1 cellular context compared by ENCODE assay signal in the genomic region with DNA sequence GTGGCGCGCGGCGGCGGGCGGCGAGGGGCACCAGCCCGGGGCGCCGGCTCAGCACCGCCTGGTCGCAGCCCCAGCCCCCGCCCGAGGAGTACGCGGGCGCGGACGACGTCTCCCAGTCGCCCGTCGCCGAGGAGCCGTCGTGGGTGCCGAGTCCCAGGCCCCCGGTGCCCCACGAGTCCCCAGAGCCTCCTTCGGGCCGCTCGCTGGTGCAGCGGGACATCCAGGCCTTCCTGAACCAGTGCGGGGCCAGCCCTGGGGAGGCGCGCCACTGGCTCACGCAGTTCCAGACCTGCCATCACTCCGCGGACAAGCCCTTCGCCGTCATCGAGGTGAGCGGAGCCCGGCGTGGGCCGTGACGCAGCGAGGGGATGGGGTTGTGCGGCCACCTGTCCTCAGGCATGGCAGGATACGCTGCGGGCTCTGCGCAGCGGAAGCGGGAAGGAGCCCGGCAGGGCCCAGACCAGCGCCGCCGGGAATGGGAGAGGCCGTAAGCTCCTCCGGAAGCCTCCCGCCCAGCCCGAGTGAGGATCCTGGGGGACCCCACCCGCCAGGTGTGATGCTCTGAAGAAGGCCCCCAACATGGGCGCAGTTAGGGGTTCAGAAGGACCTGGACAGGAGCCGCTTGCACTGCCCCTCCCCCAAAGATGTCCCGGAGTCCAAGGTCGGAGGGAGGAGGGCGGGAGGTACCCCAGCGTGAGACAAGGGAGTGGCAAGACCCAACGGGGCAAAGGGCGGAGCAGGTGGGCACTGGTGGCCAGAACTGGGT.
TF ChIP-seq lines count a peak whose summit lies in the region.

No MANE protein-coding gene starts in this region.

TF ChIP-seq in HepG2, 621 proteins besides CTCF, POLR2A, EP300 and RAD21 (continued from another document and continues in another):
- TF ChIP-seq ATRX (CRISPR knock-in tag; IDR thresholded peaks at IDR 0.05; ENCODE audit: borderline replicate concordance) = no peak
- TF ChIP-seq CAMTA2 (CRISPR knock-in tag; IDR thresholded peaks at IDR 0.05; ENCODE audit: borderline replicate concordance) = no peak
- TF ChIP-seq CREB1 (IDR thresholded peaks at IDR 0.05) = no peak
- TF ChIP-seq CREB1 (CRISPR knock-in tag; IDR thresholded peaks at IDR 0.05) = no peak
- TF ChIP-seq ZSCAN22 (CRISPR knock-in tag; IDR thresholded peaks at IDR 0.05) = no peak
- TF ChIP-seq, protein P1, sequence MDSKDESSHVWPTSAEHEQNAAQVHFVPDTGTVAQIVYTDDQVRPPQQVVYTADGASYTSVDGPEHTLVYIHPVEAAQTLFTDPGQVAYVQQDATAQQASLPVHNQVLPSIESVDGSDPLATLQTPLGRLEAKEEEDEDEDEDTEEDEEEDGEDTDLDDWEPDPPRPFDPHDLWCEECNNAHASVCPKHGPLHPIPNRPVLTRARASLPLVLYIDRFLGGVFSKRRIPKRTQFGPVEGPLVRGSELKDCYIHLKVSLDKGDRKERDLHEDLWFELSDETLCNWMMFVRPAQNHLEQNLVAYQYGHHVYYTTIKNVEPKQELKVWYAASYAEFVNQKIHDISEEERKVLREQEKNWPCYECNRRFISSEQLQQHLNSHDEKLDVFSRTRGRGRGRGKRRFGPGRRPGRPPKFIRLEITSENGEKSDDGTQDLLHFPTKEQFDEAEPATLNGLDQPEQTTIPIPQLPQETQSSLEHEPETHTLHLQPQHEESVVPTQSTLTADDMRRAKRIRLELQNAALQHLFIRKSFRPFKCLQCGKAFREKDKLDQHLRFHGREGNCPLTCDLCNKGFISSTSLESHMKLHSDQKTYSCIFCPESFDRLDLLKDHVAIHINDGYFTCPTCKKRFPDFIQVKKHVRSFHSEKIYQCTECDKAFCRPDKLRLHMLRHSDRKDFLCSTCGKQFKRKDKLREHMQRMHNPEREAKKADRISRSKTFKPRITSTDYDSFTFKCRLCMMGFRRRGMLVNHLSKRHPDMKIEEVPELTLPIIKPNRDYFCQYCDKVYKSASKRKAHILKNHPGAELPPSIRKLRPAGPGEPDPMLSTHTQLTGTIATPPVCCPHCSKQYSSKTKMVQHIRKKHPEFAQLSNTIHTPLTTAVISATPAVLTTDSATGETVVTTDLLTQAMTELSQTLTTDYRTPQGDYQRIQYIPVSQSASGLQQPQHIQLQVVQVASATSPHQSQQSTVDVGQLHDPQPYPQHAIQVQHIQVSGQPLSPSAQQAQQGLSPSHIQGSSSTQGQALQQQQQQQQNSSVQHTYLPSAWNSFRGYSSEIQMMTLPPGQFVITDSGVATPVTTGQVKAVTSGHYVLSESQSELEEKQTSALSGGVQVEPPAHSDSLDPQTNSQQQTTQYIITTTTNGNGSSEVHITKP (CRISPR knock-in tag; IDR thresholded peaks at IDR 0.05; ENCODE audit: low read depth) = no peak
- TF ChIP-seq JUND (CRISPR knock-in tag; IDR thresholded peaks at IDR 0.05) = no peak
- TF ChIP-seq ZNF562 (CRISPR knock-in tag; IDR thresholded peaks at IDR 0.05; ENCODE audit: borderline replicate concordance) = no peak
- no peak for TF ChIP-seq PLRG1 (conservative IDR thresholded peaks at IDR 0.05)
- no peak; the same call in 1 of the 2 replicates for TF ChIP-seq ZNF33B (CRISPR knock-in tag; IDR thresholded peaks at IDR 0.05)
- no peak for TF ChIP-seq ZNF577 (CRISPR knock-in tag; IDR thresholded peaks at IDR 0.05; ENCODE audit: borderline replicate concordance, low read depth)
- no peak for TF ChIP-seq REPIN1 (CRISPR knock-in tag; IDR thresholded peaks at IDR 0.05; ENCODE audit: borderline replicate concordance, low read depth)
- TF ChIP-seq, protein P2, sequence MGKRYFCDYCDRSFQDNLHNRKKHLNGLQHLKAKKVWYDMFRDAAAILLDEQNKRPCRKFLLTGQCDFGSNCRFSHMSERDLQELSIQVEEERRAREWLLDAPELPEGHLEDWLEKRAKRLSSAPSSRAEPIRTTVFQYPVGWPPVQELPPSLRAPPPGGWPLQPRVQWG (CRISPR knock-in tag; IDR thresholded peaks at IDR 0.05; ENCODE audit: borderline replicate concordance, low read depth) = no peak
- no peak for TF ChIP-seq ZNF383 (CRISPR knock-in tag; IDR thresholded peaks at IDR 0.05; ENCODE audit: borderline replicate concordance)
- TF ChIP-seq ISX (CRISPR knock-in tag; conservative IDR thresholded peaks at IDR 0.05) = no peak
- TF ChIP-seq, protein P3, sequence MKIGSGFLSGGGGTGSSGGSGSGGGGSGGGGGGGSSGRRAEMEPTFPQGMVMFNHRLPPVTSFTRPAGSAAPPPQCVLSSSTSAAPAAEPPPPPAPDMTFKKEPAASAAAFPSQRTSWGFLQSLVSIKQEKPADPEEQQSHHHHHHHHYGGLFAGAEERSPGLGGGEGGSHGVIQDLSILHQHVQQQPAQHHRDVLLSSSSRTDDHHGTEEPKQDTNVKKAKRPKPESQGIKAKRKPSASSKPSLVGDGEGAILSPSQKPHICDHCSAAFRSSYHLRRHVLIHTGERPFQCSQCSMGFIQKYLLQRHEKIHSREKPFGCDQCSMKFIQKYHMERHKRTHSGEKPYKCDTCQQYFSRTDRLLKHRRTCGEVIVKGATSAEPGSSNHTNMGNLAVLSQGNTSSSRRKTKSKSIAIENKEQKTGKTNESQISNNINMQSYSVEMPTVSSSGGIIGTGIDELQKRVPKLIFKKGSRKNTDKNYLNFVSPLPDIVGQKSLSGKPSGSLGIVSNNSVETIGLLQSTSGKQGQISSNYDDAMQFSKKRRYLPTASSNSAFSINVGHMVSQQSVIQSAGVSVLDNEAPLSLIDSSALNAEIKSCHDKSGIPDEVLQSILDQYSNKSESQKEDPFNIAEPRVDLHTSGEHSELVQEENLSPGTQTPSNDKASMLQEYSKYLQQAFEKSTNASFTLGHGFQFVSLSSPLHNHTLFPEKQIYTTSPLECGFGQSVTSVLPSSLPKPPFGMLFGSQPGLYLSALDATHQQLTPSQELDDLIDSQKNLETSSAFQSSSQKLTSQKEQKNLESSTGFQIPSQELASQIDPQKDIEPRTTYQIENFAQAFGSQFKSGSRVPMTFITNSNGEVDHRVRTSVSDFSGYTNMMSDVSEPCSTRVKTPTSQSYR (CRISPR knock-in tag; IDR thresholded peaks at IDR 0.05; ENCODE audit: borderline replicate concordance) = peak; percentile 91
- no peak for TF ChIP-seq LCORL (IDR thresholded peaks at IDR 0.05)
- TF ChIP-seq LCORL (CRISPR knock-in tag; IDR thresholded peaks at IDR 0.05) = no peak
- no peak for TF ChIP-seq ZNF101 (CRISPR knock-in tag; IDR thresholded peaks at IDR 0.05; ENCODE audit: borderline replicate concordance, low read depth)
- no peak for TF ChIP-seq NFE2L1 (CRISPR knock-in tag; IDR thresholded peaks at IDR 0.05; ENCODE audit: borderline replicate concordance)
- TF ChIP-seq, protein P4, sequence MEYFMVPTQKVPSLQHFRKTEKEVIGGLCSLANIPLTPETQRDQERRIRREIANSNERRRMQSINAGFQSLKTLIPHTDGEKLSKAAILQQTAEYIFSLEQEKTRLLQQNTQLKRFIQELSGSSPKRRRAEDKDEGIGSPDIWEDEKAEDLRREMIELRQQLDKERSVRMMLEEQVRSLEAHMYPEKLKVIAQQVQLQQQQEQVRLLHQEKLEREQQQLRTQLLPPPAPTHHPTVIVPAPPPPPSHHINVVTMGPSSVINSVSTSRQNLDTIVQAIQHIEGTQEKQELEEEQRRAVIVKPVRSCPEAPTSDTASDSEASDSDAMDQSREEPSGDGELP (IDR thresholded peaks at IDR 0.05; ENCODE audit: borderline replicate concordance, low read depth) = no peak
- 0 out of 2 replicates have a peak, but pooled peaks have one; percentile 32 for TF ChIP-seq ZNF331 (CRISPR knock-in tag; IDR thresholded peaks at IDR 0.05)
- no peak for TF ChIP-seq CHD4 (IDR thresholded peaks at IDR 0.05; ENCODE audit: borderline replicate concordance, low read length)
- no peak for TF ChIP-seq RBAK (CRISPR knock-in tag; IDR thresholded peaks at IDR 0.05)
- TF ChIP-seq, protein P5, sequence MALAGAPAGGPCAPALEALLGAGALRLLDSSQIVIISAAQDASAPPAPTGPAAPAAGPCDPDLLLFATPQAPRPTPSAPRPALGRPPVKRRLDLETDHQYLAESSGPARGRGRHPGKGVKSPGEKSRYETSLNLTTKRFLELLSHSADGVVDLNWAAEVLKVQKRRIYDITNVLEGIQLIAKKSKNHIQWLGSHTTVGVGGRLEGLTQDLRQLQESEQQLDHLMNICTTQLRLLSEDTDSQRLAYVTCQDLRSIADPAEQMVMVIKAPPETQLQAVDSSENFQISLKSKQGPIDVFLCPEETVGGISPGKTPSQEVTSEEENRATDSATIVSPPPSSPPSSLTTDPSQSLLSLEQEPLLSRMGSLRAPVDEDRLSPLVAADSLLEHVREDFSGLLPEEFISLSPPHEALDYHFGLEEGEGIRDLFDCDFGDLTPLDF (CRISPR knock-in tag; IDR thresholded peaks at IDR 0.05) = no peak
- TF ChIP-seq NCOA2 (CRISPR knock-in tag; IDR thresholded peaks at IDR 0.05) = 0 out of 2 replicates have a peak, but pooled peaks have one; percentile 22
- no peak for TF ChIP-seq GFI1 (CRISPR knock-in tag; IDR thresholded peaks at IDR 0.05; ENCODE audit: borderline replicate concordance)
- TF ChIP-seq, protein P6, sequence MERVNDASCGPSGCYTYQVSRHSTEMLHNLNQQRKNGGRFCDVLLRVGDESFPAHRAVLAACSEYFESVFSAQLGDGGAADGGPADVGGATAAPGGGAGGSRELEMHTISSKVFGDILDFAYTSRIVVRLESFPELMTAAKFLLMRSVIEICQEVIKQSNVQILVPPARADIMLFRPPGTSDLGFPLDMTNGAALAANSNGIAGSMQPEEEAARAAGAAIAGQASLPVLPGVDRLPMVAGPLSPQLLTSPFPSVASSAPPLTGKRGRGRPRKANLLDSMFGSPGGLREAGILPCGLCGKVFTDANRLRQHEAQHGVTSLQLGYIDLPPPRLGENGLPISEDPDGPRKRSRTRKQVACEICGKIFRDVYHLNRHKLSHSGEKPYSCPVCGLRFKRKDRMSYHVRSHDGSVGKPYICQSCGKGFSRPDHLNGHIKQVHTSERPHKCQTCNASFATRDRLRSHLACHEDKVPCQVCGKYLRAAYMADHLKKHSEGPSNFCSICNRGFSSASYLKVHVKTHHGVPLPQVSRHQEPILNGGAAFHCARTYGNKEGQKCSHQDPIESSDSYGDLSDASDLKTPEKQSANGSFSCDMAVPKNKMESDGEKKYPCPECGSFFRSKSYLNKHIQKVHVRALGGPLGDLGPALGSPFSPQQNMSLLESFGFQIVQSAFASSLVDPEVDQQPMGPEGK (CRISPR knock-in tag; IDR thresholded peaks at IDR 0.05) = no peak; the same call in none of the 2 replicates
- TF ChIP-seq, protein P7, sequence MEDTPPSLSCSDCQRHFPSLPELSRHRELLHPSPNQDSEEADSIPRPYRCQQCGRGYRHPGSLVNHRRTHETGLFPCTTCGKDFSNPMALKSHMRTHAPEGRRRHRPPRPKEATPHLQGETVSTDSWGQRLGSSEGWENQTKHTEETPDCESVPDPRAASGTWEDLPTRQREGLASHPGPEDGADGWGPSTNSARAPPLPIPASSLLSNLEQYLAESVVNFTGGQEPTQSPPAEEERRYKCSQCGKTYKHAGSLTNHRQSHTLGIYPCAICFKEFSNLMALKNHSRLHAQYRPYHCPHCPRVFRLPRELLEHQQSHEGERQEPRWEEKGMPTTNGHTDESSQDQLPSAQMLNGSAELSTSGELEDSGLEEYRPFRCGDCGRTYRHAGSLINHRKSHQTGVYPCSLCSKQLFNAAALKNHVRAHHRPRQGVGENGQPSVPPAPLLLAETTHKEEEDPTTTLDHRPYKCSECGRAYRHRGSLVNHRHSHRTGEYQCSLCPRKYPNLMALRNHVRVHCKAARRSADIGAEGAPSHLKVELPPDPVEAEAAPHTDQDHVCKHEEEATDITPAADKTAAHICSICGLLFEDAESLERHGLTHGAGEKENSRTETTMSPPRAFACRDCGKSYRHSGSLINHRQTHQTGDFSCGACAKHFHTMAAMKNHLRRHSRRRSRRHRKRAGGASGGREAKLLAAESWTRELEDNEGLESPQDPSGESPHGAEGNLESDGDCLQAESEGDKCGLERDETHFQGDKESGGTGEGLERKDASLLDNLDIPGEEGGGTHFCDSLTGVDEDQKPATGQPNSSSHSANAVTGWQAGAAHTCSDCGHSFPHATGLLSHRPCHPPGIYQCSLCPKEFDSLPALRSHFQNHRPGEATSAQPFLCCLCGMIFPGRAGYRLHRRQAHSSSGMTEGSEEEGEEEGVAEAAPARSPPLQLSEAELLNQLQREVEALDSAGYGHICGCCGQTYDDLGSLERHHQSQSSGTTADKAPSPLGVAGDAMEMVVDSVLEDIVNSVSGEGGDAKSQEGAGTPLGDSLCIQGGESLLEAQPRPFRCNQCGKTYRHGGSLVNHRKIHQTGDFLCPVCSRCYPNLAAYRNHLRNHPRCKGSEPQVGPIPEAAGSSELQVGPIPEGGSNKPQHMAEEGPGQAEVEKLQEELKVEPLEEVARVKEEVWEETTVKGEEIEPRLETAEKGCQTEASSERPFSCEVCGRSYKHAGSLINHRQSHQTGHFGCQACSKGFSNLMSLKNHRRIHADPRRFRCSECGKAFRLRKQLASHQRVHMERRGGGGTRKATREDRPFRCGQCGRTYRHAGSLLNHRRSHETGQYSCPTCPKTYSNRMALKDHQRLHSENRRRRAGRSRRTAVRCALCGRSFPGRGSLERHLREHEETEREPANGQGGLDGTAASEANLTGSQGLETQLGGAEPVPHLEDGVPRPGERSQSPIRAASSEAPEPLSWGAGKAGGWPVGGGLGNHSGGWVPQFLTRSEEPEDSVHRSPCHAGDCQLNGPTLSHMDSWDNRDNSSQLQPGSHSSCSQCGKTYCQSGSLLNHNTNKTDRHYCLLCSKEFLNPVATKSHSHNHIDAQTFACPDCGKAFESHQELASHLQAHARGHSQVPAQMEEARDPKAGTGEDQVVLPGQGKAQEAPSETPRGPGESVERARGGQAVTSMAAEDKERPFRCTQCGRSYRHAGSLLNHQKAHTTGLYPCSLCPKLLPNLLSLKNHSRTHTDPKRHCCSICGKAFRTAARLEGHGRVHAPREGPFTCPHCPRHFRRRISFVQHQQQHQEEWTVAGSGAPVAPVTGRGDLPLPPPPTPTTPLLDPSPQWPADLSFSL (CRISPR knock-in tag; IDR thresholded peaks at IDR 0.05) = no peak
- TF ChIP-seq AHR (CRISPR knock-in tag; IDR thresholded peaks at IDR 0.05) = no peak
- TF ChIP-seq ERF (CRISPR knock-in tag; IDR thresholded peaks at IDR 0.05) = 0 out of 2 replicates have a peak, but pooled peaks have one; percentile 14
- TF ChIP-seq ZNF441 (CRISPR knock-in tag; IDR thresholded peaks at IDR 0.05; ENCODE audit: borderline replicate concordance) = no peak
- no peak for TF ChIP-seq SMYD3 (CRISPR knock-in tag; IDR thresholded peaks at IDR 0.05)
- peak; percentile 79 for TF ChIP-seq AGO2 (optimal IDR thresholded peaks at IDR 0.05; ENCODE audit: low read depth, low read length)
- no peak for TF ChIP-seq ZNF775 (CRISPR knock-in tag; IDR thresholded peaks at IDR 0.05; ENCODE audit: borderline replicate concordance)
- TF ChIP-seq ZNF709 (CRISPR knock-in tag; IDR thresholded peaks at IDR 0.05) = no peak
- peak; percentile 20; the same call in 1 of the 2 replicates for TF ChIP-seq ZNF746 (CRISPR knock-in tag; IDR thresholded peaks at IDR 0.05)
- TF ChIP-seq ZNF550 (CRISPR knock-in tag; IDR thresholded peaks at IDR 0.05; ENCODE audit: borderline replicate concordance) = no peak
